Comparison of ENCODE assay signal across 26 cellular contexts in genomic region chr4:52874948-52875347, GRCh38. TPM values are rescaled to one million over a fixed set of nuclear protein-coding genes. Genes with fewer than 3 reads are reported as not detected.
DNase-seq lines count a peak whose midpoint lies in the region; ATAC-seq and TF ChIP-seq lines count a peak whose summit lies in the region.
"Had no signal": no experiment of that assay in that cellular context is flagged by ENCODE, and none has a peak within 500 bp of the region (broad histone marks: within the 10 kb centered on the region; RNA-seq: fewer than 3 reads in every experiment).

No MANE protein-coding gene starts in this region.

- H3K4me1 ChIP-seq in GM23338 (ENCODE audit: insufficient read depth) = peaks cover 28% of the 10 kb centered on the region
- H3K4me1 ChIP-seq in adrenal gland (replicated peaks in 1 of 2) = no peaks in the 10 kb centered on the region
- peaks cover 29% of the 10 kb centered on the region for H3K4me1 ChIP-seq in endodermal cell (ENCODE audit: control insufficient read depth, insufficient read depth, low read length)

- H4K20me1 ChIP-seq in GM23338 (replicated peaks; ENCODE audit: insufficient read depth) = no peaks in the 10 kb centered on the region
- H4K20me1 ChIP-seq: BLaER1 had no signal

- H3K9me3 Mint-ChIP-seq in GM23338 = peaks cover 3% of the 10 kb centered on the region; the same call in 2 of the 3 replicates
- no peaks in the 10 kb centered on the region for H3K9me3 Mint-ChIP-seq in endodermal cell
- H3K9me3 Mint-ChIP-seq in nephron = no peaks in the 10 kb centered on the region
- H3K9me3 Mint-ChIP-seq: CD14-positive monocyte; CD4-positive, alpha-beta memory T cell; CD4-positive, CD25-positive, alpha-beta regulatory T cell; CD8-positive, alpha-beta memory T cell had no signal

- DNase-seq in GM23338 (ENCODE audit: low spot score) (no peak), adrenal gland (peak; percentile 58 to 86 (median 72)), endodermal cell (peak; percentile 40), SIG-M5 treated with dmso at 0.1 percent for 504 hours (lab: John Stamatoyannopoulos, UW; ENCODE audit: unreplicated experiment) (no peak), NCI-H774 (lab: John Stamatoyannopoulos, UW) (no peak)
- no peak for DNase-seq in stimulated activated CD4-positive, alpha-beta T cell treated with anti-CD3 and anti-CD28 coated beads, Interleukin-15, amount 100 ng/mL, for 24 hours
- no peak for DNase-seq in activated CD4-positive, alpha-beta T cell treated with anti-CD3 and anti-CD28 coated beads for 48 hours
- DNase-seq: 8988T; ACHN; BE2C; CD4-positive, alpha-beta memory T cell; CD4-positive, CD25-positive, alpha-beta regulatory T cell; CD8-positive, alpha-beta memory T cell; COR-L47; DMS 273 treated with DMSO at 0.1 percent for 48 hours; DMS153; DMS53; DMS79; DND-41; EL; GDM1 had no signal

- TF ChIP-seq CTCF in GM23338 (conservative IDR thresholded peaks at IDR 0.05; ENCODE audit: low read depth in 2 of 2) = no peak
- TF ChIP-seq CTCF in adrenal gland (IDR thresholded peaks at IDR 0.05) = no peak
- no peak for TF ChIP-seq CTCF in endodermal cell (conservative IDR thresholded peaks at IDR 0.05)
- TF ChIP-seq CTCF in nephron (IDR thresholded peaks at IDR 0.05; ENCODE audit: unreplicated experiment in 3 of 3) = no peak

- H3K27ac Mint-ChIP-seq in GM23338 = no peak overlapping the region
- H3K27ac Mint-ChIP-seq in endodermal cell = no peak overlapping the region
- H3K27ac Mint-ChIP-seq in nephron = peak overlapping the region in 2 of 3 experiments; percentile 8 to 38
- H3K27ac Mint-ChIP-seq: CD14-positive monocyte; CD4-positive, CD25-positive, alpha-beta regulatory T cell; CD8-positive, alpha-beta memory T cell had no signal

- WGBS in adrenal gland, 4 donors = 51 to 73% (median 62%) methylated on average over 5 of the region's 5 CpGs
- 91% methylated on average over 4 to 5 of the region's 5 CpGs for WGBS in endodermal cell (ENCODE audit: insufficient coverage in 1 of 2, insufficient read length in 1 of 2), 2 experiments

- TF ChIP-seq POLR2A in adrenal gland (IDR thresholded peaks at IDR 0.05) = no peak

- 0 out of 2 replicates have a peak overlapping the region, but pooled peaks have one; percentile 53 for H3K4me2 ChIP-seq in GM23338
- H3K4me2 ChIP-seq: BLaER1 had no signal

- H3F3A ChIP-seq in GM23338 (replicated peaks; ENCODE audit: low read depth) = no peaks in the 10 kb centered on the region

- H3K9me3 ChIP-seq in adrenal gland (replicated peaks in 1 of 3) (no peaks in the 10 kb centered on the region), endodermal cell (ENCODE audit: control insufficient read depth, low read length) (no peaks in the 10 kb centered on the region)
- H3K9me3 ChIP-seq: BE2C, BLaER1 had no signal

- H3K36me3 Mint-ChIP-seq in GM23338 (ENCODE audit: low read depth) (peaks cover 6% of the 10 kb centered on the region), endodermal cell (ENCODE audit: low read depth) (no peaks in the 10 kb centered on the region), nephron (ENCODE audit: low read depth) (no peaks in the 10 kb centered on the region)

- no peak overlapping the region for H3K9ac ChIP-seq in endodermal cell (ENCODE audit: extremely low read depth, low read length, poor library complexity, severe bottlenecking)
- H3K9ac ChIP-seq: BLaER1 had no signal

- no peaks in the 10 kb centered on the region for H3K27me3 ChIP-seq in GM23338 (ENCODE audit: insufficient read depth)
- H3K27me3 ChIP-seq in adrenal gland = no peaks in the 10 kb centered on the region
- H3K27me3 ChIP-seq in endodermal cell (ENCODE audit: control insufficient read depth, insufficient read depth, low read length, poor library complexity, severe bottlenecking) = no peaks in the 10 kb centered on the region
- H3K27me3 ChIP-seq: BE2C, BLaER1 had no signal

- H3K4me1 Mint-ChIP-seq in GM23338 = peaks cover 56% of the 10 kb centered on the region
- H3K4me1 Mint-ChIP-seq in endodermal cell = peaks cover 41% of the 10 kb centered on the region
- peaks cover 73% of the 10 kb centered on the region for H3K4me1 Mint-ChIP-seq in nephron
- H3K4me1 Mint-ChIP-seq: CD8-positive, alpha-beta memory T cell had no signal

- ATAC-seq in GM23338 = no peak
- ATAC-seq: GM12878 had no signal

- no peak overlapping the region for H2AFZ ChIP-seq in GM23338

- H3K79me2 ChIP-seq in GM23338 (replicated peaks; ENCODE audit: insufficient read depth) = no peaks in the 10 kb centered on the region

- no peaks in the 10 kb centered on the region; the same call in 1 of the 2 replicates for H3K9me2 ChIP-seq in GM23338 (ENCODE audit: insufficient read depth)

- intact Hi-C loops in adrenal gland (cut with DNase I) = no loop called here

- H3K27ac ChIP-seq in GM23338 (ENCODE audit: low read depth) (no peak overlapping the region), adrenal gland (peak overlapping the region in 2 of 5 donors; percentile 48 to 50), endodermal cell (ENCODE audit: low read depth, low read length) (no peak overlapping the region)
- H3K27ac ChIP-seq: BLaER1 had no signal

- H3K4me3 ChIP-seq in GM23338 (no peak overlapping the region), adrenal gland (no peak overlapping the region), endodermal cell (ENCODE audit: low read length) (no peak overlapping the region)
- H3K4me3 ChIP-seq: BLaER1, GM12878 had no signal

- H3K4me3 Mint-ChIP-seq in GM23338 (no peak overlapping the region), endodermal cell (no peak overlapping the region), nephron (peak overlapping the region in 1 of 3 experiments; percentile 19)
- H3K4me3 Mint-ChIP-seq: CD14-positive monocyte; CD4-positive, alpha-beta memory T cell; CD4-positive, CD25-positive, alpha-beta regulatory T cell; CD8-positive, alpha-beta memory T cell had no signal

- peaks cover 6% of the 10 kb centered on the region for H3K27me3 Mint-ChIP-seq in GM23338 (ENCODE audit: insufficient read depth, low read depth, poor library complexity)
- peaks cover 15% of the 10 kb centered on the region for H3K27me3 Mint-ChIP-seq in endodermal cell (ENCODE audit: insufficient read depth)
- H3K27me3 Mint-ChIP-seq in nephron (ENCODE audit: low read depth) = peaks cover 4% of the 10 kb centered on the region
- H3K27me3 Mint-ChIP-seq: CD4-positive, alpha-beta memory T cell; CD4-positive, CD25-positive, alpha-beta regulatory T cell; CD8-positive, alpha-beta memory T cell had no signal

- H3K36me3 ChIP-seq in GM23338 (ENCODE audit: insufficient read depth) (no peaks in the 10 kb centered on the region), adrenal gland (replicated peaks in 1 of 2) (no peaks in the 10 kb centered on the region), endodermal cell (ENCODE audit: control insufficient read depth, insufficient read depth, low read length) (no peaks in the 10 kb centered on the region)
- H3K36me3 ChIP-seq: BE2C had no signal

TF ChIP-seq in GM23338, 12 proteins besides CTCF, POLR2A, EP300 and RAD21 (continues in another document):
- TF ChIP-seq ZNF114 (CRISPR knock-in tag; IDR thresholded peaks at IDR 0.05) (no peak), REST (IDR thresholded peaks at IDR 0.05; ENCODE audit: unreplicated experiment) (no peak), EZH2 (IDR thresholded peaks at IDR 0.05; ENCODE audit: low read depth, unreplicated experiment) (no peak)

RNA-seq across cellular contexts. Expression of gene RASL11B, which starts 12.8 kb away (rescaled TPM):
- total RNA-seq in GM23338 (2014; rRNA removed; shearing (Covaris generic)) = 97.0 and 100.0 TPM in 2 replicates
- 66.8 and 69.7 TPM in 2 replicates for polyA plus RNA-seq in GM23338 (2016; fragmentation: Nextera tagmentation; extraction: Ambion mirVana)
- 10 to 100 TPM in 1 of 8 donors, 1 to 10 TPM in 7; 1.3 to 11.0 (median 4.2) TPM for total RNA-seq in adrenal gland
- 1 to 10 TPM; 2.8 to 3.1 (median 3.1) TPM for polyA plus RNA-seq in adrenal gland
- 10 to 100 TPM in 1 of 2 donors, 1 to 10 TPM in 1; 7.0 to 12.7 TPM for total RNA-seq in endodermal cell
- 35.2 TPM for polyA plus RNA-seq in endodermal cell (2013, experiment 1 of 2)
- polyA plus RNA-seq in endodermal cell (2013, experiment 2 of 2) = 28.1 TPM
- total RNA-seq: CD4-positive, alpha-beta memory T cell; G401 had no signal
- polyA plus RNA-seq: CD14-positive monocyte had no signal

Comparison
In these comparisons a context has a peak if more than half of its experiments do, and no peak if none do; other contexts are left out.
1. DNase-seq: peak in adrenal gland (7 of 7) and endodermal cell (single experiment); none in GM23338 (single experiment), SIG-M5 treated with dmso at 0.1 percent for 504 hours (single experiment), stimulated activated CD4-positive, alpha-beta T cell treated with anti-CD3 and anti-CD28 coated beads, Interleukin-15, amount 100 ng/mL, for 24 hours (single experiment), activated CD4-positive, alpha-beta T cell treated with anti-CD3 and anti-CD28 coated beads for 48 hours (single experiment) and NCI-H774 (single experiment).
2. H3K27ac Mint-ChIP-seq: peak in nephron (2 of 3); none in GM23338 (single experiment) and endodermal cell (single experiment).